6 cellular contexts compared by ENCODE assay signal in the genomic region with DNA sequence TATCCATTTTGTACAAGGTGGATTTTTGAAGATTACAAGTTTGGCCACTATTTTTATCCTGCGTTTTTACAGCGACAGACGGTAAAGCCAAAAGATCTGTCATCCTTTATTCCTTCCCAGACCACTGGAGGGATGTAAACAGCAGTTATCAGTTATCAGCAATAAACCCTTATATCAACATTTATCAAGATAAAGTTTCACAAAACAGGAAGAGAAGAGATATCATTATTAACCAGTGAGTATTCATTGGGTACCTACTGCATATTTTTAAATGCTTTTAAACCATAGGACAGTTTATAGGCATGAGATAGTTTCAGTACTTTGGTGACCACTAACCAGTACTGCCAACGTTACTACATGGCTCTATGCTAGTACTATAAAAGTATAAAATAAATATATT.
"Had no signal": no experiment of that assay in that cellular context is flagged by ENCODE, and none has a peak within 500 bp of the region (broad histone marks: within the 10 kb centered on the region; RNA-seq: fewer than 3 reads in every experiment).

No MANE protein-coding gene starts in this region.

- H3K9me3 Mint-ChIP-seq: GM23338, H9 had no signal

- H3K4me2 ChIP-seq: GM23338 had no signal

- DNase-seq: H9, HCEC 1CT, IMR-90, KG1 had no signal

- H3K4me3 ChIP-seq: GM23338, K562 had no signal

- H3K27ac Mint-ChIP-seq: GM23338, H9 had no signal

- H3K4me3 Mint-ChIP-seq: GM23338, H9 had no signal

- ATAC-seq: GM23338, K562 had no signal
